20 cellular contexts compared by ENCODE assay signal in the genomic region with DNA sequence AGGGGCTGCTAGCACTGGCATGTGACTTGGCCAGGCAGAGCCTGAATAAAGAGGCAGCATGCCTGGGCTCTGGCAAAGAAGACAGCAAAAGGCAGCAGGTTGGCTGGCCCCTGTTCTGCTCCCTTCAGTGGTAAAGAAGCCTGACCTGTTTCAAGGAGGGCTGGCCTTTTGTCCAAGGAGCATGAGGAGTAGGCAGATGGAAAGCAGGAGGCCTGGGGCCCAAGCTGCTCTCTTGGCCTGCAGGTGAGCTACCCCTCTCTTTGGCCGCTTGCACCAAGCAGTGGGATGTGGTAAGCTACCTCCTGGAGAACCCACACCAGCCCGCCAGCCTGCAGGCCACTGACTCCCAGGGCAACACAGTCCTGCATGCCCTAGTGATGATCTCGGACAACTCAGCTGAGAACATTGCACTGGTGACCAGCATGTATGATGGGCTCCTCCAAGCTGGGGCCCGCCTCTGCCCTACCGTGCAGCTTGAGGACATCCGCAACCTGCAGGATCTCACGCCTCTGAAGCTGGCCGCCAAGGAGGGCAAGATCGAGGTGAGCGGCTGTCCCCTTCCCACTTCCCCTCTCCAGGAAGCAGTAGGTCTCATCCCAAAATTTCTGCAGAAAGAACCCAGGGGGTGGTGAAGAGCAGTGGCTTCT. TPM values are rescaled to one million over a fixed set of nuclear protein-coding genes. Genes with fewer than 3 reads are reported as not detected.
DNase-seq lines count a peak whose midpoint lies in the region; ATAC-seq, FAIRE-seq and TF ChIP-seq lines count a peak whose summit lies in the region.
"Had no signal": no experiment of that assay in that cellular context is flagged by ENCODE, and none has a peak within 500 bp of the region (broad histone marks: within the 10 kb centered on the region; RNA-seq: fewer than 3 reads in every experiment).

No MANE protein-coding gene starts in this region.

- H3K79me1 ChIP-seq in H9 (ENCODE audit: insufficient read depth, low read depth, low read length, poor library complexity, severe bottlenecking) (no peaks in the 10 kb centered on the region), H1 (ENCODE audit: low read depth, low read length) (no peaks in the 10 kb centered on the region)

- H3K36me3 Mint-ChIP-seq in activated naive CD4-positive, alpha-beta T cell treated with anti-CD3 and anti-CD28 coated beads, Interleukin-2, amount 10 ng/mL, durations not matched to agents 7 days and 5 days = peaks cover 61% of the 10 kb centered on the region
- H3K36me3 Mint-ChIP-seq in activated naive CD4-positive, alpha-beta T cell treated with anti-CD3 and anti-CD28 coated beads, Interleukin-2, amount 50 U/mL, for 72 hours = peaks cover 3 to 4% of the 10 kb centered on the region in 2 donors
- no peaks in the 10 kb centered on the region for H3K36me3 Mint-ChIP-seq in H9 (ENCODE audit: insufficient read depth in 1 of 3, low read depth in 3 of 3)

- H3K23ac ChIP-seq in H9 (ENCODE audit: insufficient read length, low read depth, low read length) = no peak overlapping the region
- H3K23ac ChIP-seq in H1 (ENCODE audit: insufficient read length) = no peak overlapping the region

- H3K23me2 ChIP-seq in H9 (ENCODE audit: insufficient read length, low read depth, low read length, poor library complexity, severe bottlenecking) = no peaks in the 10 kb centered on the region
- H3K23me2 ChIP-seq in H1 (ENCODE audit: low read depth, low read length) = no peaks in the 10 kb centered on the region

- H3K4me3 ChIP-seq in K562 (no peak overlapping the region), H1 (ENCODE audit: extremely low read depth in 1 of 4, insufficient read depth in 2 of 4, low read depth in 3 of 4, low read length in 4 of 4) (no peak overlapping the region)
- H3K4me3 ChIP-seq: GM23338 had no signal

- no peak overlapping the region for H2AK5ac ChIP-seq in H9 (ENCODE audit: insufficient read length, low read length)
- H2AK5ac ChIP-seq in H1 (ENCODE audit: low read depth, low read length) = no peak overlapping the region

- H3K4me1 Mint-ChIP-seq in activated naive CD4-positive, alpha-beta T cell treated with anti-CD3 and anti-CD28 coated beads, Interleukin-2, amount 10 ng/mL, durations not matched to agents 7 days and 5 days = peaks cover 26% of the 10 kb centered on the region
- peaks cover 8 to 9% of the 10 kb centered on the region in 2 experiments for H3K4me1 Mint-ChIP-seq in H9

- no peaks in the 10 kb centered on the region for H3K9me3 ChIP-seq in H9 (ENCODE audit: control insufficient read depth, low read depth, low read length)
- H3K9me3 ChIP-seq in K562 (replicated peaks; ENCODE audit: control insufficient read depth, insufficient read depth, low read depth, low read length) = no peaks in the 10 kb centered on the region
- no peaks in the 10 kb centered on the region for H3K9me3 ChIP-seq in H1 (ENCODE audit: insufficient read depth in 2 of 2, low read depth in 1 of 2, low read length in 1 of 2)
- H3K9me3 ChIP-seq: Caco-2 had no signal

- H4K20me1 ChIP-seq in H9 (ENCODE audit: control insufficient read depth, insufficient read depth, insufficient read length) (no peaks in the 10 kb centered on the region), K562 (replicated peaks; ENCODE audit: control insufficient read depth, insufficient read depth, low read length) (no peaks in the 10 kb centered on the region), H1 (replicated peaks in 1 of 2; ENCODE audit: control insufficient read depth in 1 of 2, insufficient read depth in 2 of 2, low read length in 2 of 2) (no peaks in the 10 kb centered on the region)

- no peak overlapping the region for H2BK20ac ChIP-seq in H9 (ENCODE audit: low read depth, low read length, poor library complexity, severe bottlenecking)
- no peak overlapping the region for H2BK20ac ChIP-seq in H1 (ENCODE audit: low read length)

- no CpG with 5 or more reads among the region's 10 CpGs for WGBS in H9 (ENCODE audit: extremely low coverage, insufficient read length, low lambda C conversion rate)
- WGBS in K562 (ENCODE audit: insufficient coverage, low coverage, missing lambda C conversion rate) = 90% methylated on average over 3 of the region's 10 CpGs
- 92% methylated on average over 10 of the region's 10 CpGs; no CpG with 5 or more reads in 1 of the 2 experiments for WGBS in H1 (ENCODE audit: extremely low coverage in 1 of 2, insufficient coverage in 1 of 2, insufficient read length in 1 of 2, insufficient replicate concordance in 2 of 2, low coverage in 1 of 2, low lambda C conversion rate in 2 of 2, missing lambda C conversion rate in 1 of 2), 2 experiments

- H3K79me2 ChIP-seq in H9 (ENCODE audit: insufficient read depth, low read length) (no peaks in the 10 kb centered on the region), K562 (ENCODE audit: control insufficient read depth, insufficient read depth, low read length) (peaks cover 21% of the 10 kb centered on the region), H1 (ENCODE audit: control insufficient read depth in 1 of 2, insufficient read depth in 2 of 2, low read length in 2 of 2) (no peaks in the 10 kb centered on the region)

- no peak for ATAC-seq in activated naive CD4-positive, alpha-beta T cell treated with anti-CD3 and anti-CD28 coated beads, Interleukin-2, amount 50 U/mL, for 72 hours
- no peak for ATAC-seq in K562
- ATAC-seq in GM19351 (IDR thresholded peaks at IDR 0.05; ENCODE audit: unreplicated experiment) = no peak
- ATAC-seq in GM21528 (IDR thresholded peaks at IDR 0.05; ENCODE audit: low FRiP score, unreplicated experiment) = no peak

- H3K18ac ChIP-seq in H9 (ENCODE audit: insufficient read length, low read depth, low read length) (no peak overlapping the region), H1 (ENCODE audit: extremely low read depth, low read length) (no peak overlapping the region)

- H3K9ac ChIP-seq in H9 (ENCODE audit: extremely low read depth, insufficient read length, low read length) (no peak overlapping the region), K562 (ENCODE audit: insufficient read depth in 1 of 2, low read depth in 2 of 2, low read length in 2 of 2) (no peak overlapping the region), H1 (replicated peaks in 1 of 4; ENCODE audit: extremely low read depth in 1 of 4, low read depth in 3 of 4, low read length in 3 of 4) (no peak overlapping the region)

- H3K14ac ChIP-seq in H9 (ENCODE audit: insufficient read depth, low read length) (no peak overlapping the region; the same call in 1 of the 2 replicates), H1 (ENCODE audit: insufficient read length) (no peak overlapping the region)

- H2BK12ac ChIP-seq in H9 (ENCODE audit: insufficient read length, low read depth, low read length) = no peak overlapping the region
- H2BK12ac ChIP-seq in H1 (ENCODE audit: low read depth, low read length) = peak overlapping the region; percentile 12; the same call in 1 of the 2 replicates

- no peak overlapping the region for H2AFZ ChIP-seq in H9 (ENCODE audit: low read length)
- no peak overlapping the region for H2AFZ ChIP-seq in K562 (ENCODE audit: low read depth, low read length)
- H2AFZ ChIP-seq in H1 (ENCODE audit: low read length) = no peak overlapping the region

- H3K27me3 ChIP-seq in H9 (ENCODE audit: insufficient read depth, low read length) = no peaks in the 10 kb centered on the region
- H3K27me3 ChIP-seq in K562 (ENCODE audit: control insufficient read depth in 2 of 2, insufficient read depth in 2 of 2, low read length in 2 of 2) = no peaks in the 10 kb centered on the region
- H3K27me3 ChIP-seq in H1 (replicated peaks in 1 of 4; ENCODE audit: control insufficient read depth in 3 of 4, extremely low read depth in 1 of 4, insufficient read depth in 3 of 4, low read length in 3 of 4) = no peaks in the 10 kb centered on the region

- peak overlapping the region; percentile 19 for H3K27ac Mint-ChIP-seq in activated naive CD4-positive, alpha-beta T cell treated with anti-CD3 and anti-CD28 coated beads, Interleukin-2, amount 10 ng/mL, durations not matched to agents 7 days and 5 days
- no peak overlapping the region for H3K27ac Mint-ChIP-seq in activated naive CD4-positive, alpha-beta T cell treated with anti-CD3 and anti-CD28 coated beads, Interleukin-2, amount 50 U/mL, for 72 hours
- H3K27ac Mint-ChIP-seq in H9 = no peak overlapping the region
- H3K27ac Mint-ChIP-seq: CD14-positive monocyte, GM23338, HFFc6 had no signal

- CTCF ChIA-PET in activated naive CD4-positive, alpha-beta T cell treated with anti-CD3 and anti-CD28 coated beads, Interleukin-2, amount 10 ng/mL, durations not matched to agents 7 days and 5 days (lab: Charles Lee) = interaction anchor here (0.7 to 1.7 kb wide), 2 partner anchors 8 to 38 kb away, joined by 3 to 6 read pairs; a partner anchor contains a TSS
- CTCF ChIA-PET in K562 (lab: Yijun Ruan, JAX; ENCODE audit: low intra/inter-chr PET ratio) = no interaction called here
- CTCF ChIA-PET in H1 (lab: Charles Lee; ENCODE audit: partially characterized antibody) = interaction anchor here (0.7 to 2.1 kb wide), 3 partner anchors 14 to 59 kb away, joined by 3 to 9 read pairs (median 3); no protein-coding TSS in a partner anchor

- H2BK5ac ChIP-seq in H9 (ENCODE audit: insufficient read length, low read length) (no peak overlapping the region), H1 (ENCODE audit: low read depth, low read length) (0 out of 2 replicates have a peak overlapping the region, but pooled peaks have one; percentile 24)

- no peak for TF ChIP-seq CTCF in H9 (conservative IDR thresholded peaks at IDR 0.05)
- no peak for TF ChIP-seq CTCF in K562 (IDR thresholded peaks at IDR 0.05 in 2 of 3, conservative IDR thresholded peaks at IDR 0.05 in 1 of 3; ENCODE audit: insufficient read depth in 2 of 3, low read depth in 1 of 3, low read length in 3 of 3)
- no peak for TF ChIP-seq CTCF in H1 (IDR thresholded peaks at IDR 0.05; ENCODE audit: control extremely low read depth in 1 of 3, insufficient read depth in 1 of 3, low read depth in 1 of 3, low read length in 3 of 3)

- H3K4ac ChIP-seq in H9 (ENCODE audit: low read depth, low read length) (no peak overlapping the region), H1 (replicated peaks; ENCODE audit: insufficient read length, low read depth, low read length) (no peak overlapping the region)

- intact Hi-C loops in K562 (cut with micrococcal nuclease) = no loop called here

- H3T11ph ChIP-seq in H9 (ENCODE audit: low read length) = no peak overlapping the region

- no peaks in the 10 kb centered on the region for H3K9me3 Mint-ChIP-seq in activated naive CD4-positive, alpha-beta T cell treated with anti-CD3 and anti-CD28 coated beads, Interleukin-2, amount 10 ng/mL, durations not matched to agents 7 days and 5 days
- H3K9me3 Mint-ChIP-seq in activated naive CD4-positive, alpha-beta T cell treated with anti-CD3 and anti-CD28 coated beads, Interleukin-2, amount 50 U/mL, for 72 hours = no peaks in the 10 kb centered on the region
- H3K9me3 Mint-ChIP-seq in H9 = no peaks in the 10 kb centered on the region; a peak in 1 of 5 replicates
- H3K9me3 Mint-ChIP-seq: CD14-positive monocyte; CD8-positive, alpha-beta memory T cell; GM23338; HFFc6 had no signal

- TF ChIP-seq POLR2A in K562 (conservative IDR thresholded peaks at IDR 0.05) = no peak
- no peak for TF ChIP-seq POLR2A in H1 (IDR thresholded peaks at IDR 0.05; ENCODE audit: control extremely low read depth in 1 of 2, low read depth in 2 of 2, low read length in 2 of 2)

- H3K27ac ChIP-seq in H9 (ENCODE audit: insufficient read length, low read depth, low read length) (no peak overlapping the region), K562 (ENCODE audit: extremely low read depth, low read depth, low read length) (no peak overlapping the region), H1 (ENCODE audit: low read depth, low read length) (no peak overlapping the region)
- H3K27ac ChIP-seq: 22Rv1, HL-60 had no signal

- H4K91ac ChIP-seq in H9 (ENCODE audit: insufficient read length, low read depth, low read length) (no peak overlapping the region), H1 (replicated peaks; ENCODE audit: insufficient read length, low read length) (no peak overlapping the region)

- H3K4me1 ChIP-seq in H9 (ENCODE audit: insufficient read depth, low read length) = no peaks in the 10 kb centered on the region; the same call in 1 of the 2 replicates
- peaks cover 14 to 29% of the 10 kb centered on the region in 2 experiments for H3K4me1 ChIP-seq in K562 (replicated peaks in 1 of 2; ENCODE audit: control insufficient read depth in 2 of 2, insufficient read depth in 2 of 2, low read length in 2 of 2)
- H3K4me1 ChIP-seq in H1 (replicated peaks in 1 of 4; ENCODE audit: control insufficient read depth in 3 of 4, insufficient read depth in 4 of 4, low read length in 3 of 4) = peaks cover 0 to 2% (median 0%) of the 10 kb centered on the region in 4 experiments; a peak in 1 of 7 replicates

- no peaks in the 10 kb centered on the region for H3K27me3 Mint-ChIP-seq in activated naive CD4-positive, alpha-beta T cell treated with anti-CD3 and anti-CD28 coated beads, Interleukin-2, amount 10 ng/mL, durations not matched to agents 7 days and 5 days
- peaks cover 2% of the 10 kb centered on the region for H3K27me3 Mint-ChIP-seq in H9 (ENCODE audit: low read depth)
- H3K27me3 Mint-ChIP-seq: CD8-positive, alpha-beta memory T cell had no signal

- POLR2A ChIA-PET in K562 (lab: Yijun Ruan, JAX) = interaction anchor here (0.6 to 1.3 kb wide), 6 partner anchors 9 to 55 kb away, joined by 3 to 6 read pairs (median 3); no protein-coding TSS in a partner anchor
- POLR2A ChIA-PET in H1 (lab: Charles Lee; ENCODE audit: partially characterized antibody) = interaction anchor here (0.6 to 3.3 kb wide), 7 partner anchors 11 to 1656 kb away, joined by 3 to 22 read pairs (median 4); a partner anchor contains a TSS

- no peak for FAIRE-seq in K562 (lab: Jason Lieb, UNC)
- no peak for FAIRE-seq in H1 (lab: Jason Lieb, UNC)
- FAIRE-seq: GM19239 had no signal

- H3K36me3 ChIP-seq in K562 (ENCODE audit: control insufficient read depth, insufficient read depth, low read length) = peaks cover 70% of the 10 kb centered on the region; the same call in 2 of the 3 replicates
- H3K36me3 ChIP-seq in H1 (ENCODE audit: control insufficient read depth in 2 of 4, insufficient read depth in 4 of 4, low read length in 3 of 4) = no peaks in the 10 kb centered on the region

- H3K56ac ChIP-seq in H9 (ENCODE audit: insufficient read length, low read depth, low read length) = no peak overlapping the region
- H3K56ac ChIP-seq in H1 (replicated peaks; ENCODE audit: insufficient read length, low read depth, low read length) = no peak overlapping the region

- DNase-seq in activated naive CD4-positive, alpha-beta T cell treated with anti-CD3 and anti-CD28 coated beads, Interleukin-2, amount 10 ng/mL, durations not matched to agents 7 days and 5 days = no peak
- DNase-seq in activated naive CD4-positive, alpha-beta T cell treated with anti-CD3 and anti-CD28 coated beads, Interleukin-2, amount 50 U/mL, for 72 hours (ENCODE audit: low spot score in 2 of 2) = no peak
- DNase-seq in H9 = peak; percentile 32
- peak in 1 of 4 experiments; percentile 1 for DNase-seq in K562 (ENCODE audit: extremely low read depth in 1 of 4, low spot score in 3 of 4)
- DNase-seq in H1 (ENCODE audit: low read depth in 1 of 2, low spot score in 2 of 2) = no peak
- DNase-seq in NCI-H1436 (lab: John Stamatoyannopoulos, UW) = no peak
- DNase-seq: Caco-2, DND-41, GF-D8, HCEC 1CT, HFFc6 had no signal

- BruUV-seq in K562 (replicated peaks; lab: Mats Ljungman, UMichigan) = no TSS peak

- H3K4me2 ChIP-seq in H9 (ENCODE audit: insufficient read depth, insufficient read length, low read length) (no peak overlapping the region), K562 (ENCODE audit: insufficient read depth, low read length) (no peak overlapping the region), H1 (ENCODE audit: insufficient read depth in 1 of 2, low read depth in 2 of 2, low read length in 2 of 2) (no peak overlapping the region)
- H3K4me2 ChIP-seq: GM23338 had no signal

- TF ChIP-seq RAD21 in K562 (CRISPR knock-in tag; conservative IDR thresholded peaks at IDR 0.05 in 1 of 2, IDR thresholded peaks at IDR 0.05 in 1 of 2) = no peak
- no peak for TF ChIP-seq RAD21 in H1 (IDR thresholded peaks at IDR 0.05 in 1 of 2, conservative IDR thresholded peaks at IDR 0.05 in 1 of 2; ENCODE audit: low read depth in 2 of 2, low read length in 2 of 2)

- in situ Hi-C loops in K562 (cut with MboI) = no loop called here

- H2BK15ac ChIP-seq in H9 (ENCODE audit: low read depth, low read length) = no peak overlapping the region
- 0 out of 2 replicates have a peak overlapping the region, but pooled peaks have one; percentile 23 for H2BK15ac ChIP-seq in H1 (ENCODE audit: low read length)

- no peak for TF ChIP-seq EP300 in K562 (IDR thresholded peaks at IDR 0.05; ENCODE audit: low read length)
- no peak for TF ChIP-seq EP300 in H1 (IDR thresholded peaks at IDR 0.05; ENCODE audit: borderline replicate concordance in 1 of 2, low read depth in 2 of 2, low read length in 2 of 2)

- no peak overlapping the region for H3K4me3 Mint-ChIP-seq in activated naive CD4-positive, alpha-beta T cell treated with anti-CD3 and anti-CD28 coated beads, Interleukin-2, amount 10 ng/mL, durations not matched to agents 7 days and 5 days
- H3K4me3 Mint-ChIP-seq in H9 = no peak overlapping the region
- H3K4me3 Mint-ChIP-seq: CD14-positive monocyte; CD8-positive, alpha-beta memory T cell; GM23338; HFFc6 had no signal

- no peak overlapping the region for H4K8ac ChIP-seq in H9 (replicated peaks; ENCODE audit: insufficient read length, low read depth, low read length)
- H4K8ac ChIP-seq in H1 (ENCODE audit: extremely low read depth, insufficient read depth, low read length) = no peak overlapping the region

- H4K5ac ChIP-seq in H9 (ENCODE audit: insufficient read length, low read depth, low read length) (no peak overlapping the region), H1 (ENCODE audit: insufficient read length, low read depth, low read length) (no peak overlapping the region)

- peaks cover 4% of the 10 kb centered on the region for H3K9me1 ChIP-seq in K562 (ENCODE audit: control insufficient read depth, insufficient read depth, low read length)

- H2BK120ac ChIP-seq in H9 (ENCODE audit: low read depth, low read length, poor library complexity, severe bottlenecking) (no peak overlapping the region), H1 (replicated peaks; ENCODE audit: low read depth, low read length) (no peak overlapping the region)

RNA-seq across cellular contexts. Expression of a gene that starts 8.0 kb away (rescaled TPM):
- total RNA-seq in activated naive CD4-positive, alpha-beta T cell treated with anti-CD3 and anti-CD28 coated beads, Interleukin-2, amount 50 U/mL, for 72 hours = 10 to 100 TPM; 29.1 to 42.0 TPM
- total RNA-seq in H9 (2021) = 1.0 and 1.1 TPM in 2 replicates
- total RNA-seq in K562 (2011; cell fraction: chromatin; rRNA removed; ENCODE audit: low replicate concordance) = 66.3 and 211 TPM in 2 replicates
- 185 and 234 TPM in 2 replicates for total RNA-seq in K562 (2011; cell fraction: nucleolus; rRNA removed)
- total RNA-seq in K562 (2011; cell fraction: nucleoplasm; rRNA removed) = 108 and 114 TPM in 2 replicates
- total RNA-seq in K562 (2014; rRNA removed) = 43.5 and 51.6 TPM in 2 replicates
- 24.1 and 30.3 TPM in 2 replicates for total RNA-seq in K562 (2014; rRNA removed; fragmentation: Illumina TruSeq; extraction: Trizol)
- 28.6 and 31.9 TPM in 2 replicates for total RNA-seq in K562 (2015; rRNA removed; fragmentation: Illumina TruSeq; extraction: Trizol)
- 93.6 and 97.5 TPM in 2 replicates for total RNA-seq in K562 (2021)
- polyA plus RNA-seq in K562 (2011; rRNA removed) = 37.5 and 60.1 TPM in 2 replicates
- polyA plus RNA-seq in K562 (2011; cell fraction: cytosol; rRNA removed) = 43.3 and 57.1 TPM in 2 replicates
- polyA plus RNA-seq in K562 (2011; cell fraction: nucleus; rRNA removed) = 61.7 and 85.4 TPM in 2 replicates
- 83.6 and 173 TPM in 2 replicates for polyA plus RNA-seq in K562 (2012)
- polyA plus RNA-seq in K562 (2014; fragmentation: Illumina TruSeq; extraction: Trizol) = 29.6 and 39.7 TPM in 2 replicates
- polyA plus RNA-seq in K562 (2014; fragmentation: Nextera tagmentation; extraction: Ambion mirVana) = 10 to 100 TPM in 1 of 2 experiments, 1 to 10 TPM in 1; 10.0 to 15.6 TPM
- 33.7 and 42.0 TPM in 2 replicates for polyA plus RNA-seq in K562 (2014; rRNA removed)
- polyA minus RNA-seq in K562 (2011; rRNA and poly(A)+ RNA removed) = 43.0 and 43.3 TPM in 2 replicates
- polyA minus RNA-seq in K562 (2011; cell fraction: cytosol; rRNA and poly(A)+ RNA removed) = 86.4 and 94.1 TPM in 2 replicates
- polyA minus RNA-seq in K562 (2011; cell fraction: nucleus; rRNA and poly(A)+ RNA removed) = 27.1 and 30.0 TPM in 2 replicates
- total RNA-seq in H1 (2021; fragmentation: NEBNext Ultra II Directional; extraction: Animal tissue kit (Norgen Biotek cat#: 25700)) = 1.6 and 2.1 TPM in 2 replicates
- polyA plus RNA-seq in H1 (2011; rRNA removed) = 1.7 and 1.8 TPM in 2 replicates
- 2.5 TPM for polyA plus RNA-seq in H1 (2011; cell fraction: cytosol; rRNA removed)
- polyA plus RNA-seq in H1 (2011; cell fraction: nucleus; rRNA removed) = 4.0 TPM
- 0.87 to 3.4 TPM (median 2.7 TPM) in 4 replicates for polyA plus RNA-seq in H1 (2012, experiment 1 of 2)
- polyA plus RNA-seq in H1 (2012, experiment 2 of 2) = 1.2 TPM
- polyA plus RNA-seq in H1 (2013, experiment 1 of 2) = 3.7 TPM
- 3.3 TPM for polyA plus RNA-seq in H1 (2013, experiment 2 of 2)
- polyA minus RNA-seq in H1 (2011; rRNA and poly(A)+ RNA removed) = 2.0 and 2.6 TPM in 2 replicates
- polyA minus RNA-seq in H1 (2011; cell fraction: cytosol; rRNA and poly(A)+ RNA removed) = 2.1 TPM
- 1.1 TPM for polyA minus RNA-seq in H1 (2011; cell fraction: nucleus; rRNA and poly(A)+ RNA removed)
- total RNA-seq: A673 had no signal

RNA-seq across cellular contexts. Expression of a gene that starts 42.5 kb away (rescaled TPM):
- total RNA-seq in activated naive CD4-positive, alpha-beta T cell treated with anti-CD3 and anti-CD28 coated beads, Interleukin-2, amount 50 U/mL, for 72 hours = 1,000 to 10,000 TPM; 1,283 to 1,379 TPM
- total RNA-seq in H9 (2021) (1,609 and 1,663 TPM in 2 replicates), K562 (2014; rRNA removed) (2,054 and 2,801 TPM in 2 replicates), K562 (2014; rRNA removed; fragmentation: Illumina TruSeq; extraction: Trizol) (1,199 and 1,477 TPM in 2 replicates), K562 (2015; rRNA removed; fragmentation: Illumina TruSeq; extraction: Trizol) (1,630 and 1,692 TPM in 2 replicates), K562 (2021) (1,581 and 1,675 TPM in 2 replicates)
- total RNA-seq in K562 (2011; cell fraction: chromatin; rRNA removed; ENCODE audit: low replicate concordance) = 132 and 247 TPM in 2 replicates
- 377 and 399 TPM in 2 replicates for total RNA-seq in K562 (2011; cell fraction: nucleolus; rRNA removed)
- total RNA-seq in K562 (2011; cell fraction: nucleoplasm; rRNA removed) = 354 and 382 TPM in 2 replicates
- polyA plus RNA-seq in K562 (2011; rRNA removed) (1,069 and 1,272 TPM in 2 replicates), K562 (2014; fragmentation: Illumina TruSeq; extraction: Trizol) (1,681 and 1,922 TPM in 2 replicates), K562 (2014; fragmentation: Nextera tagmentation; extraction: Ambion mirVana) (1,000 to 10,000 TPM; 3,942 to 4,143 TPM), K562 (2014; rRNA removed) (1,696 and 2,000 TPM in 2 replicates), H1 (2011; rRNA removed) (1,439 and 1,605 TPM in 2 replicates)
- polyA plus RNA-seq in K562 (2011; cell fraction: cytosol; rRNA removed) = 1,564 and 2,005 TPM in 2 replicates
- polyA plus RNA-seq in K562 (2011; cell fraction: nucleus; rRNA removed) = 726 and 879 TPM in 2 replicates
- polyA plus RNA-seq in K562 (2012) = 2,693 and 3,124 TPM in 2 replicates
- polyA minus RNA-seq in K562 (2011; rRNA and poly(A)+ RNA removed) = 966 and 1,497 TPM in 2 replicates
- polyA minus RNA-seq in K562 (2011; cell fraction: cytosol; rRNA and poly(A)+ RNA removed) = 625 and 785 TPM in 2 replicates
- polyA minus RNA-seq in K562 (2011; cell fraction: nucleus; rRNA and poly(A)+ RNA removed) = 116 and 251 TPM in 2 replicates
- 1,585 and 1,597 TPM in 2 replicates for total RNA-seq in H1 (2021; fragmentation: NEBNext Ultra II Directional; extraction: Animal tissue kit (Norgen Biotek cat#: 25700))
- 2,021 TPM for polyA plus RNA-seq in H1 (2011; cell fraction: cytosol; rRNA removed)
- polyA plus RNA-seq in H1 (2011; cell fraction: nucleus; rRNA removed) = 1,851 TPM
- 2,168 to 2,404 TPM (median 2,303 TPM) in 4 replicates for polyA plus RNA-seq in H1 (2012, experiment 1 of 2)
- polyA plus RNA-seq in H1 (2012, experiment 2 of 2) = 694 TPM
- 1,954 TPM for polyA plus RNA-seq in H1 (2013, experiment 1 of 2)
- 1,995 TPM for polyA plus RNA-seq in H1 (2013, experiment 2 of 2)
- 1,078 and 1,386 TPM in 2 replicates for polyA minus RNA-seq in H1 (2011; rRNA and poly(A)+ RNA removed)
- 722 TPM for polyA minus RNA-seq in H1 (2011; cell fraction: cytosol; rRNA and poly(A)+ RNA removed)
- 522 TPM for polyA minus RNA-seq in H1 (2011; cell fraction: nucleus; rRNA and poly(A)+ RNA removed)
